ENCODE assay signal across 8 cellular contexts in genomic region chr1:23539698-23540266, GRCh38. TPM values are rescaled to one million over a fixed set of nuclear protein-coding genes. Genes with fewer than 3 reads are reported as not detected.
DNase-seq lines count a peak whose midpoint lies in the region; ATAC-seq, FAIRE-seq and TF ChIP-seq lines count a peak whose summit lies in the region.

No MANE protein-coding gene starts in this region.

- H3K9me3 ChIP-seq in SJSA1 (replicated peaks) (no peaks in the 10 kb centered on the region), pancreas (no peaks in the 10 kb centered on the region), tibial artery (no peaks in the 10 kb centered on the region)

- peak; percentile 70 for ATAC-seq in HG02588 (IDR thresholded peaks at IDR 0.05; ENCODE audit: unreplicated experiment)
- peak; percentile 91 to 95 (median 94) for ATAC-seq in pancreas

- peak; percentile 76 to 90 (median 89) for TF ChIP-seq CTCF in pancreas (IDR thresholded peaks at IDR 0.05)
- peak; percentile 92 to 93 for TF ChIP-seq CTCF in tibial artery (IDR thresholded peaks at IDR 0.05)

- H3K4me3 ChIP-seq in SJSA1 (no peak overlapping the region), pancreas (peak overlapping the region in 1 of 4 donors; percentile 21), tibial artery (peak overlapping the region in 1 of 2 donors; percentile 24)

- no peaks in the 10 kb centered on the region for H3K36me3 ChIP-seq in SJSA1
- H3K36me3 ChIP-seq in pancreas = no peaks in the 10 kb centered on the region
- no peaks in the 10 kb centered on the region for H3K36me3 ChIP-seq in tibial artery

- H3K27me3 ChIP-seq in SJSA1 (replicated peaks) (no peaks in the 10 kb centered on the region), pancreas (no peaks in the 10 kb centered on the region), tibial artery (no peaks in the 10 kb centered on the region)

- H3K4me1 ChIP-seq in SJSA1 (replicated peaks) = peaks cover 20% of the 10 kb centered on the region
- H3K4me1 ChIP-seq in pancreas = peaks cover 0 to 7% (median 0%) of the 10 kb centered on the region in 3 donors
- H3K4me1 ChIP-seq in tibial artery = peaks cover 0 to 12% (median 9%) of the 10 kb centered on the region in 4 donors

- no peak for FAIRE-seq in pancreas (lab: Jason Lieb, UNC)

- H3K27ac ChIP-seq in SJSA1 = no peak overlapping the region
- H3K27ac ChIP-seq in pancreas = no peak overlapping the region
- no peak overlapping the region for H3K27ac ChIP-seq in tibial artery

- DNase-seq in GDM1 (lab: John Stamatoyannopoulos, UW) (peak; percentile 89), NCI-H1048 (lab: John Stamatoyannopoulos, UW) (peak; percentile 60), SJSA1 (ENCODE audit: low read depth in 1 of 2, low spot score in 2 of 2) (peak; percentile 91 to 92), activated gamma-delta T cell (lab: John Stamatoyannopoulos, UW) (peak; percentile 36), germinal center (ENCODE audit: low spot score) (peak; percentile 92), pancreas (peak; percentile 79 to 93 (median 85)), tibial artery (peak; percentile 76 to 90)

- intact Hi-C loops in pancreas (cut with DNase I) = loop anchor here in 1 of 3 donors (10.0 kb wide), 1 partner anchor 95 kb away; no protein-coding TSS in a partner anchor
- intact Hi-C loops in tibial artery (cut with DNase I; ENCODE audit: low total_unique reads) = loop anchor here (5.0 to 10.0 kb wide), 2 partner anchors 42 to 175 kb away; partner anchors contain the start of gene ZNF436

- WGBS in pancreas, 2 donors = 4% methylated on average over 16 of the region's 16 CpGs

RNA-seq across cellular contexts. Expression of gene E2F2, which starts 8.7 kb away (rescaled TPM):
- total RNA-seq in SJSA1 (2014; rRNA removed; shearing (Covaris generic)) = 7.3 and 12.3 TPM in 2 replicates
- under 1 TPM in 4 of 6 donors, not detected in 2; 0.14 to 0.40 (median 0.20) TPM for total RNA-seq in pancreas
- under 1 TPM; 0.04 to 0.05 TPM for polyA plus RNA-seq in pancreas

RNA-seq across cellular contexts. Expression of gene ID3, which starts 19.5 kb away (rescaled TPM):
- 400 and 615 TPM in 2 replicates for total RNA-seq in SJSA1 (2014; rRNA removed; shearing (Covaris generic))
- 10 to 100 TPM; 16.6 to 54.0 (median 31.2) TPM for total RNA-seq in pancreas
- polyA plus RNA-seq in pancreas = 10 to 100 TPM; 40.1 to 51.9 TPM

RNA-seq across cellular contexts. Expression of gene ASAP3, which starts 55.8 kb away (rescaled TPM):
- 19.5 and 38.0 TPM in 2 replicates for total RNA-seq in SJSA1 (2014; rRNA removed; shearing (Covaris generic))
- total RNA-seq in pancreas = 10 to 100 TPM; 17.9 to 37.4 (median 24.1) TPM
- polyA plus RNA-seq in pancreas = 10 to 100 TPM; 24.7 to 32.4 TPM

Comparison
In these comparisons a context has a peak if more than half of its experiments do, and no peak if none do; other contexts are left out.
1. DNase-seq: peak in every context shown above with its lines; median percentile 92 in germinal center; 92 in SJSA1; 89 in GDM1; 85 in pancreas; 83 in tibial artery; 60 in NCI-H1048; 36 in activated gamma-delta T cell.